ENCODE assay signal across 1 cellular context in genomic region chr11:63534895-63535461, GRCh38.
TF ChIP-seq lines count a peak whose summit lies in the region.

No MANE protein-coding gene starts in this region.

TF ChIP-seq in K562, 482 proteins besides CTCF, POLR2A, EP300 and RAD21 (continued from another document and continues in another):
- 0 out of 2 replicates have a peak, but pooled peaks have one; percentile 28 for TF ChIP-seq TFAP4 (CRISPR knock-in tag; IDR thresholded peaks at IDR 0.05; ENCODE audit: borderline replicate concordance)
- peak; percentile 23; the same call in 1 of the 2 replicates for TF ChIP-seq MAFF (IDR thresholded peaks at IDR 0.05; ENCODE audit: low read length)
- TF ChIP-seq MTF1 (CRISPR knock-in tag; IDR thresholded peaks at IDR 0.05; ENCODE audit: borderline replicate concordance): peak; percentile 88
- TF ChIP-seq BACH1 (tag; IDR thresholded peaks at IDR 0.05): peak; percentile 99
- no peak for TF ChIP-seq KAT7 (CRISPR knock-in tag; IDR thresholded peaks at IDR 0.05; ENCODE audit: borderline replicate concordance)
- TF ChIP-seq ZNF347 (CRISPR knock-in tag; IDR thresholded peaks at IDR 0.05; ENCODE audit: low read depth): peak; percentile 87
- 0 out of 2 replicates have a peak, but pooled peaks have one; percentile 41 for TF ChIP-seq SOX6 (IDR thresholded peaks at IDR 0.05)
- TF ChIP-seq SREBF2 (CRISPR knock-in tag; IDR thresholded peaks at IDR 0.05): no peak
- TF ChIP-seq, protein P1, sequence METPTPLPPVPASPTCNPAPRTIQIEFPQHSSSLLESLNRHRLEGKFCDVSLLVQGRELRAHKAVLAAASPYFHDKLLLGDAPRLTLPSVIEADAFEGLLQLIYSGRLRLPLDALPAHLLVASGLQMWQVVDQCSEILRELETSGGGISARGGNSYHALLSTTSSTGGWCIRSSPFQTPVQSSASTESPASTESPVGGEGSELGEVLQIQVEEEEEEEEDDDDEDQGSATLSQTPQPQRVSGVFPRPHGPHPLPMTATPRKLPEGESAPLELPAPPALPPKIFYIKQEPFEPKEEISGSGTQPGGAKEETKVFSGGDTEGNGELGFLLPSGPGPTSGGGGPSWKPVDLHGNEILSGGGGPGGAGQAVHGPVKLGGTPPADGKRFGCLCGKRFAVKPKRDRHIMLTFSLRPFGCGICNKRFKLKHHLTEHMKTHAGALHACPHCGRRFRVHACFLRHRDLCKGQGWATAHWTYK (CRISPR knock-in tag; IDR thresholded peaks at IDR 0.05): peak; percentile 99
- peak; percentile 77 for TF ChIP-seq DIDO1 (tag; IDR thresholded peaks at IDR 0.05; ENCODE audit: low read depth)
- peak; percentile 100 for TF ChIP-seq ZNF175 (CRISPR knock-in tag; IDR thresholded peaks at IDR 0.05; ENCODE audit: low read depth)
- no peak for TF ChIP-seq ZNF253 (CRISPR knock-in tag; conservative IDR thresholded peaks at IDR 0.05)
- TF ChIP-seq MEF2A (IDR thresholded peaks at IDR 0.05; ENCODE audit: control insufficient read depth, low read depth, low read length): no peak
- TF ChIP-seq HNRNPK (IDR thresholded peaks at IDR 0.05; ENCODE audit: low read depth, low read length, poor library complexity, severe bottlenecking): no peak
- peak; percentile 78; the same call in 1 of the 2 replicates for TF ChIP-seq KLF10 (CRISPR knock-in tag; IDR thresholded peaks at IDR 0.05)
- TF ChIP-seq NONO (IDR thresholded peaks at IDR 0.05; ENCODE audit: low read depth in 2 of 2, low read length in 1 of 2): no peak
- TF ChIP-seq SNAPC5 (CRISPR knock-in tag; IDR thresholded peaks at IDR 0.05): peak; percentile 72
- TF ChIP-seq BCL6 (CRISPR knock-in tag; IDR thresholded peaks at IDR 0.05): peak; percentile 96
- TF ChIP-seq ZNF23 (CRISPR knock-in tag; IDR thresholded peaks at IDR 0.05): peak; percentile 85
- no peak for TF ChIP-seq AFF1 (IDR thresholded peaks at IDR 0.05; ENCODE audit: low read depth in 1 of 2, partially characterized antibody in 2 of 2)
- TF ChIP-seq, protein P2, sequence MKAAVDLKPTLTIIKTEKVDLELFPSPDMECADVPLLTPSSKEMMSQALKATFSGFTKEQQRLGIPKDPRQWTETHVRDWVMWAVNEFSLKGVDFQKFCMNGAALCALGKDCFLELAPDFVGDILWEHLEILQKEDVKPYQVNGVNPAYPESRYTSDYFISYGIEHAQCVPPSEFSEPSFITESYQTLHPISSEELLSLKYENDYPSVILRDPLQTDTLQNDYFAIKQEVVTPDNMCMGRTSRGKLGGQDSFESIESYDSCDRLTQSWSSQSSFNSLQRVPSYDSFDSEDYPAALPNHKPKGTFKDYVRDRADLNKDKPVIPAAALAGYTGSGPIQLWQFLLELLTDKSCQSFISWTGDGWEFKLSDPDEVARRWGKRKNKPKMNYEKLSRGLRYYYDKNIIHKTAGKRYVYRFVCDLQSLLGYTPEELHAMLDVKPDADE (conservative IDR thresholded peaks at IDR 0.05; ENCODE audit: control insufficient read depth, low read depth, low read length): no peak
- no peak for TF ChIP-seq CAMTA2 (CRISPR knock-in tag; conservative IDR thresholded peaks at IDR 0.05)
- no peak for TF ChIP-seq MGA (IDR thresholded peaks at IDR 0.05)
- peak; percentile 99 for TF ChIP-seq ZNF311 (CRISPR knock-in tag; IDR thresholded peaks at IDR 0.05)
- TF ChIP-seq DACH1 (IDR thresholded peaks at IDR 0.05; ENCODE audit: partially characterized antibody): no peak
- TF ChIP-seq ARHGAP35 (IDR thresholded peaks at IDR 0.05; ENCODE audit: partially characterized antibody): no peak
- no peak for TF ChIP-seq ADNP (tag; IDR thresholded peaks at IDR 0.05)
- no peak for TF ChIP-seq FOXK2 (conservative IDR thresholded peaks at IDR 0.05 in 1 of 2, IDR thresholded peaks at IDR 0.05 in 1 of 2; ENCODE audit: low read depth in 2 of 2)
- TF ChIP-seq ZSCAN32 (CRISPR knock-in tag; IDR thresholded peaks at IDR 0.05): peak; percentile 87
- peak; percentile 98 for TF ChIP-seq ZNF449 (CRISPR knock-in tag; IDR thresholded peaks at IDR 0.05)
- TF ChIP-seq UBTF (IDR thresholded peaks at IDR 0.05; ENCODE audit: borderline replicate concordance in 1 of 2, low read depth in 2 of 2, low read length in 2 of 2): no peak
